ENCODE assay signal across 1 cellular context in genomic region chr7:129434846-129435318, GRCh38.
TF ChIP-seq lines count a peak whose summit lies in the region.

No MANE protein-coding gene starts in this region.

TF ChIP-seq in HEK293, 187 proteins besides CTCF, POLR2A, EP300 and RAD21 (continued from another document):
- no peak for TF ChIP-seq HOXA7 (CRISPR knock-in tag; IDR thresholded peaks at IDR 0.05; ENCODE audit: borderline replicate concordance)
- no peak for TF ChIP-seq MEIS1 (CRISPR knock-in tag; IDR thresholded peaks at IDR 0.05; ENCODE audit: borderline replicate concordance)
- no peak for TF ChIP-seq ZNF354C (tag by site-specific recombination; IDR thresholded peaks at IDR 0.05; ENCODE audit: borderline replicate concordance, low read depth)
- TF ChIP-seq ZBTB48 (tag by site-specific recombination; IDR thresholded peaks at IDR 0.05) = 0 out of 2 replicates have a peak, but pooled peaks have one; percentile 31
- TF ChIP-seq ZNF239 (tag by site-specific recombination; IDR thresholded peaks at IDR 0.05) = no peak
- TF ChIP-seq ZNF335 (tag by site-specific recombination; conservative IDR thresholded peaks at IDR 0.05) = peak; percentile 95
- TF ChIP-seq ZNF211 (tag by site-specific recombination; IDR thresholded peaks at IDR 0.05; ENCODE audit: low read depth) = no peak
- TF ChIP-seq, protein P1, sequence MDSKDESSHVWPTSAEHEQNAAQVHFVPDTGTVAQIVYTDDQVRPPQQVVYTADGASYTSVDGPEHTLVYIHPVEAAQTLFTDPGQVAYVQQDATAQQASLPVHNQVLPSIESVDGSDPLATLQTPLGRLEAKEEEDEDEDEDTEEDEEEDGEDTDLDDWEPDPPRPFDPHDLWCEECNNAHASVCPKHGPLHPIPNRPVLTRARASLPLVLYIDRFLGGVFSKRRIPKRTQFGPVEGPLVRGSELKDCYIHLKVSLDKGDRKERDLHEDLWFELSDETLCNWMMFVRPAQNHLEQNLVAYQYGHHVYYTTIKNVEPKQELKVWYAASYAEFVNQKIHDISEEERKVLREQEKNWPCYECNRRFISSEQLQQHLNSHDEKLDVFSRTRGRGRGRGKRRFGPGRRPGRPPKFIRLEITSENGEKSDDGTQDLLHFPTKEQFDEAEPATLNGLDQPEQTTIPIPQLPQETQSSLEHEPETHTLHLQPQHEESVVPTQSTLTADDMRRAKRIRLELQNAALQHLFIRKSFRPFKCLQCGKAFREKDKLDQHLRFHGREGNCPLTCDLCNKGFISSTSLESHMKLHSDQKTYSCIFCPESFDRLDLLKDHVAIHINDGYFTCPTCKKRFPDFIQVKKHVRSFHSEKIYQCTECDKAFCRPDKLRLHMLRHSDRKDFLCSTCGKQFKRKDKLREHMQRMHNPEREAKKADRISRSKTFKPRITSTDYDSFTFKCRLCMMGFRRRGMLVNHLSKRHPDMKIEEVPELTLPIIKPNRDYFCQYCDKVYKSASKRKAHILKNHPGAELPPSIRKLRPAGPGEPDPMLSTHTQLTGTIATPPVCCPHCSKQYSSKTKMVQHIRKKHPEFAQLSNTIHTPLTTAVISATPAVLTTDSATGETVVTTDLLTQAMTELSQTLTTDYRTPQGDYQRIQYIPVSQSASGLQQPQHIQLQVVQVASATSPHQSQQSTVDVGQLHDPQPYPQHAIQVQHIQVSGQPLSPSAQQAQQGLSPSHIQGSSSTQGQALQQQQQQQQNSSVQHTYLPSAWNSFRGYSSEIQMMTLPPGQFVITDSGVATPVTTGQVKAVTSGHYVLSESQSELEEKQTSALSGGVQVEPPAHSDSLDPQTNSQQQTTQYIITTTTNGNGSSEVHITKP (tag by site-specific recombination; IDR thresholded peaks at IDR 0.05) = peak; percentile 6; the same call in 1 of the 2 replicates
- TF ChIP-seq ZFP41 (tag by site-specific recombination; IDR thresholded peaks at IDR 0.05; ENCODE audit: borderline replicate concordance) = no peak
- TF ChIP-seq ZNF155 (tag by site-specific recombination; IDR thresholded peaks at IDR 0.05) = no peak
- peak; percentile 42 for TF ChIP-seq ZBTB17 (tag by site-specific recombination; IDR thresholded peaks at IDR 0.05)
- TF ChIP-seq ZXDB (tag by site-specific recombination; IDR thresholded peaks at IDR 0.05) = no peak
